Comparison of ENCODE assay signal across 1 cellular context in genomic region chr12:71685961-71686657, GRCh38.
TF ChIP-seq lines count a peak whose summit lies in the region.

Gene TMEM19 (plus strand): TSS chr12:71686082. CDS start chr12:71686681, 599 bp downstream.

TF ChIP-seq in HepG2, 621 proteins besides CTCF, POLR2A, EP300 and RAD21 (continued from another document and continues in another):
- TF ChIP-seq ARID4A (CRISPR knock-in tag; IDR thresholded peaks at IDR 0.05; ENCODE audit: borderline replicate concordance) = peak; percentile 93; the same call in 1 of the 2 replicates
- no peak for TF ChIP-seq RFX1 (IDR thresholded peaks at IDR 0.05)
- TF ChIP-seq DZIP1 (CRISPR knock-in tag; IDR thresholded peaks at IDR 0.05) = peak; percentile 78; the same call in 1 of the 2 replicates
- TF ChIP-seq PHF20 (CRISPR knock-in tag; IDR thresholded peaks at IDR 0.05) = peak; percentile 66
- no peak for TF ChIP-seq PREB (CRISPR knock-in tag; IDR thresholded peaks at IDR 0.05)
- peak; percentile 73; the same call in 1 of the 2 replicates for TF ChIP-seq ZFP1 (CRISPR knock-in tag; IDR thresholded peaks at IDR 0.05)
- no peak for TF ChIP-seq ZNF569 (CRISPR knock-in tag; IDR thresholded peaks at IDR 0.05; ENCODE audit: borderline replicate concordance)
- TF ChIP-seq TP53 (CRISPR knock-in tag; conservative IDR thresholded peaks at IDR 0.05) = no peak
- no peak; the same call in 1 of the 2 replicates for TF ChIP-seq ZNF784 (CRISPR knock-in tag; IDR thresholded peaks at IDR 0.05; ENCODE audit: borderline replicate concordance)
- no peak for TF ChIP-seq SMARCC2 (IDR thresholded peaks at IDR 0.05)
- peak; percentile 89 for TF ChIP-seq ARNT2 (CRISPR knock-in tag; IDR thresholded peaks at IDR 0.05; ENCODE audit: low read depth)
- no peak for TF ChIP-seq SIN3B (IDR thresholded peaks at IDR 0.05; ENCODE audit: low read length)
- peak; percentile 86; the same call in 1 of the 2 replicates for TF ChIP-seq SP140L (CRISPR knock-in tag; IDR thresholded peaks at IDR 0.05; ENCODE audit: borderline replicate concordance)
- no peak for TF ChIP-seq NBN (conservative IDR thresholded peaks at IDR 0.05)
- TF ChIP-seq PHB2 (IDR thresholded peaks at IDR 0.05; ENCODE audit: partially characterized antibody) = no peak
- TF ChIP-seq MXI1 (IDR thresholded peaks at IDR 0.05; ENCODE audit: borderline replicate concordance, low read depth, low read length) = 0 out of 3 replicates have a peak, but pooled peaks have one; percentile 63
- TF ChIP-seq SNAPC4 (CRISPR knock-in tag; IDR thresholded peaks at IDR 0.05) = 0 out of 2 replicates have a peak, but pooled peaks have one; percentile 78
- no peak for TF ChIP-seq FOXK2 (IDR thresholded peaks at IDR 0.05)
- TF ChIP-seq ZNF773 (CRISPR knock-in tag; IDR thresholded peaks at IDR 0.05; ENCODE audit: borderline replicate concordance) = no peak
- no peak for TF ChIP-seq NFE2 (CRISPR knock-in tag; IDR thresholded peaks at IDR 0.05)
- TF ChIP-seq SP5 (CRISPR knock-in tag; IDR thresholded peaks at IDR 0.05; ENCODE audit: borderline replicate concordance, low read depth) = peak; percentile 34; the same call in 1 of the 2 replicates
- no peak for TF ChIP-seq MTF2 (CRISPR knock-in tag; IDR thresholded peaks at IDR 0.05; ENCODE audit: borderline replicate concordance)
- TF ChIP-seq TFDP2 (CRISPR knock-in tag; IDR thresholded peaks at IDR 0.05) = peak; percentile 91
- TF ChIP-seq HMG20A (CRISPR knock-in tag; IDR thresholded peaks at IDR 0.05; ENCODE audit: borderline replicate concordance) = no peak; the same call in 1 of the 2 replicates
- peak; percentile 90 for TF ChIP-seq ZNF451 (CRISPR knock-in tag; IDR thresholded peaks at IDR 0.05)
- no peak for TF ChIP-seq HOXA9 (CRISPR knock-in tag; IDR thresholded peaks at IDR 0.05; ENCODE audit: borderline replicate concordance)
- TF ChIP-seq ZFAT (CRISPR knock-in tag; conservative IDR thresholded peaks at IDR 0.05) = no peak
- no peak for TF ChIP-seq PLRG1 (conservative IDR thresholded peaks at IDR 0.05)
- TF ChIP-seq HNRNPUL1 (IDR thresholded peaks at IDR 0.05; ENCODE audit: low read depth, low read length) = no peak; the same call in 1 of the 2 replicates
- no peak for TF ChIP-seq HNRNPK (IDR thresholded peaks at IDR 0.05; ENCODE audit: low read depth, low read length, poor library complexity, severe bottlenecking)
- TF ChIP-seq AHR (CRISPR knock-in tag; IDR thresholded peaks at IDR 0.05) = 0 out of 2 replicates have a peak, but pooled peaks have one; percentile 39
- TF ChIP-seq ZNF589 (CRISPR knock-in tag; conservative IDR thresholded peaks at IDR 0.05) = no peak
- peak; percentile 73; the same call in 1 of the 2 replicates for TF ChIP-seq ZNF264 (CRISPR knock-in tag; IDR thresholded peaks at IDR 0.05)
- TF ChIP-seq MATR3 (CRISPR knock-in tag; IDR thresholded peaks at IDR 0.05) = no peak
- peak; percentile 61 for TF ChIP-seq TEAD3 (CRISPR knock-in tag; optimal IDR thresholded peaks at IDR 0.05; ENCODE audit: borderline replicate concordance)
- peak; percentile 86; the same call in 1 of the 2 replicates for TF ChIP-seq NAIF1 (CRISPR knock-in tag; IDR thresholded peaks at IDR 0.05; ENCODE audit: borderline replicate concordance)
- 0 out of 2 replicates have a peak, but pooled peaks have one; percentile 16 for TF ChIP-seq STAT5B (CRISPR knock-in tag; IDR thresholded peaks at IDR 0.05)
- TF ChIP-seq ZNF547 (CRISPR knock-in tag; IDR thresholded peaks at IDR 0.05) = peak; percentile 86
- TF ChIP-seq ZNF674 (CRISPR knock-in tag; IDR thresholded peaks at IDR 0.05; ENCODE audit: low read depth) = no peak
- TF ChIP-seq HOXA7 (CRISPR knock-in tag; IDR thresholded peaks at IDR 0.05) = no peak
- no peak for TF ChIP-seq NR2F6 (IDR thresholded peaks at IDR 0.05)
- TF ChIP-seq NR2F6 (CRISPR knock-in tag; IDR thresholded peaks at IDR 0.05) = peak; percentile 90
- TF ChIP-seq MNT (IDR thresholded peaks at IDR 0.05) = no peak
- TF ChIP-seq ELF1 (CRISPR knock-in tag; IDR thresholded peaks at IDR 0.05) = peak; percentile 72; the same call in 1 of the 2 replicates
- no peak for TF ChIP-seq ZNF292 (CRISPR knock-in tag; IDR thresholded peaks at IDR 0.05; ENCODE audit: borderline replicate concordance, low read depth)
- TF ChIP-seq RAD51 (IDR thresholded peaks at IDR 0.05; ENCODE audit: borderline replicate concordance) = no peak
- peak; percentile 67 for TF ChIP-seq ETV6 (CRISPR knock-in tag; conservative IDR thresholded peaks at IDR 0.05)
- TF ChIP-seq ZNF383 (CRISPR knock-in tag; IDR thresholded peaks at IDR 0.05; ENCODE audit: borderline replicate concordance) = no peak; the same call in 1 of the 2 replicates
- TF ChIP-seq ZNF234 (CRISPR knock-in tag; conservative IDR thresholded peaks at IDR 0.05) = no peak
- peak; percentile 94 for TF ChIP-seq ARNTL (CRISPR knock-in tag; IDR thresholded peaks at IDR 0.05)
- no peak for TF ChIP-seq ZSCAN30 (CRISPR knock-in tag; IDR thresholded peaks at IDR 0.05)
- TF ChIP-seq KMT2A (CRISPR knock-in tag; IDR thresholded peaks at IDR 0.05) = peak; percentile 74; the same call in 1 of the 2 replicates
